ENCODE assay signal across 8 cellular contexts in the genomic region with DNA sequence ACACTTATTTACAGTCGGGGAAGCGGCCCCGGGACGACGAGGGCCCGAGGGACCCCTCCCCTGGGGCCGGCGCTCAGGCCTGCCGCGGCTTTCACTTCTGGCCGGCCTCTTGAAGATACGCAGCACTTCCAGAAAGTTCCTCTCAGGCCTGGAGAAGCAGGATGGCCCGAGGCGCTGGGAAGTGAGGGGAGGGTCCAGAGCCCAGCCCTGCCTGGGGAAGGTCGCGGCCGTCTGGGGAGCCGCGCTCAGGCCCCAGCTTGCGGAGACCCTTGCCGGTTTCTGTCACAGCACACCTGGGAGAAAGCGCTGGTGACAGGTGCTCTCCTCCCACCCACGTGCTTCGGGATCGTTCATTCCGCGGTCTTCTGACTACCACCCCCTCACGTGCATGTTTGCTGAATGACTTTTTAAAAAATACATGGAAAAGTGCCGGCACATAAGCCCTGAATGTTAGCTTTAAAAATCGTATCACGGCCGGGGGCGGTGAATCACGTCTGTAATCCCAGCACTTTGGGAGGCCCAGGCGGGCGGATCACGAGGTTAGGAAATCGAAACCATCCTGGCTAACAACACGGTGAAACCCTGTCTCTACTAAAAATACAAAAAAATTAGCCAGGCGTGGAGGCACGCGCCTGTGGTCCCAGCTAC. TPM values are rescaled to one million over a fixed set of nuclear protein-coding genes. Genes with fewer than 3 reads are reported as not detected.
DNase-seq lines count a peak whose midpoint lies in the region; ATAC-seq and TF ChIP-seq lines count a peak whose summit lies in the region.

No MANE protein-coding gene starts in this region.

- peak; percentile 1 for ATAC-seq in GM21723 (IDR thresholded peaks at IDR 0.05; ENCODE audit: unreplicated experiment)
- ATAC-seq in HG03565 (IDR thresholded peaks at IDR 0.05; ENCODE audit: unreplicated experiment) = no peak

- no peak for DNase-seq in SJCRH30
- DNase-seq in effector memory CD4-positive, alpha-beta T cell = no peak
- DNase-seq in uterus = peak; percentile 21 to 24
- no peak for DNase-seq in A172 (ENCODE audit: low spot score)
- DNase-seq in NCI-H187 (lab: John Stamatoyannopoulos, UW) = no peak

- H3K9ac ChIP-seq in mucosa of stomach (ENCODE audit: low read length) = peak overlapping the region; percentile 89

- no peaks in the 10 kb centered on the region for H3K9me3 ChIP-seq in SJCRH30 (replicated peaks)
- H3K9me3 ChIP-seq in effector memory CD4-positive, alpha-beta T cell (ENCODE audit: control insufficient read depth, low read length) = no peaks in the 10 kb centered on the region
- no peaks in the 10 kb centered on the region for H3K9me3 ChIP-seq in mucosa of stomach (ENCODE audit: control insufficient read depth, low read length)
- no peaks in the 10 kb centered on the region for H3K9me3 ChIP-seq in uterus

- H3K4me3 ChIP-seq in SJCRH30 = peak overlapping the region; percentile 94
- peak overlapping the region; percentile 79 for H3K4me3 ChIP-seq in effector memory CD4-positive, alpha-beta T cell (ENCODE audit: insufficient read depth, low read depth, low read length, poor library complexity, severe bottlenecking)
- peak overlapping the region; percentile 88 for H3K4me3 ChIP-seq in mucosa of stomach (ENCODE audit: low read length)
- H3K4me3 ChIP-seq in uterus = peak overlapping the region; percentile 74 to 85

- H3K27me3 ChIP-seq in SJCRH30 = no peaks in the 10 kb centered on the region
- H3K27me3 ChIP-seq in effector memory CD4-positive, alpha-beta T cell (replicated peaks; ENCODE audit: control insufficient read depth, insufficient read depth, low read length, poor library complexity, severe bottlenecking) = no peaks in the 10 kb centered on the region
- no peaks in the 10 kb centered on the region for H3K27me3 ChIP-seq in mucosa of stomach (ENCODE audit: control insufficient read depth, insufficient read depth, low read length)
- H3K27me3 ChIP-seq in uterus = no peaks in the 10 kb centered on the region

- no peak for TF ChIP-seq POLR2A in uterus (IDR thresholded peaks at IDR 0.05)

- H3K36me3 ChIP-seq in SJCRH30 (peaks cover 15% of the 10 kb centered on the region), mucosa of stomach (ENCODE audit: control insufficient read depth, insufficient read depth, low read length) (no peaks in the 10 kb centered on the region), uterus (no peaks in the 10 kb centered on the region)
- H3K36me3 ChIP-seq in effector memory CD4-positive, alpha-beta T cell (ENCODE audit: control insufficient read depth, insufficient read depth, low read length) = peaks cover 25% of the 10 kb centered on the region

- TF ChIP-seq CTCF in uterus (IDR thresholded peaks at IDR 0.05) = no peak

- H3K27ac ChIP-seq in SJCRH30 = peak overlapping the region; percentile 84
- peak overlapping the region; percentile 77 for H3K27ac ChIP-seq in effector memory CD4-positive, alpha-beta T cell (ENCODE audit: insufficient read depth, low read length, poor library complexity, severe bottlenecking)
- H3K27ac ChIP-seq in uterus = peak overlapping the region; percentile 90 to 96

- H3K4me1 ChIP-seq in SJCRH30 = peaks cover 6% of the 10 kb centered on the region
- peaks cover 15% of the 10 kb centered on the region for H3K4me1 ChIP-seq in effector memory CD4-positive, alpha-beta T cell (ENCODE audit: control insufficient read depth, insufficient read depth, low read length, poor library complexity, severe bottlenecking)
- peaks cover 12% of the 10 kb centered on the region for H3K4me1 ChIP-seq in mucosa of stomach (ENCODE audit: control insufficient read depth, insufficient read depth, low read length)
- H3K4me1 ChIP-seq in uterus = peaks cover 8 to 11% of the 10 kb centered on the region in 2 donors

- intact Hi-C loops in uterus (cut with DNase I; ENCODE audit: low total_unique reads) = loop anchor here (5.0 kb wide), 1 partner anchor 356 kb away; a partner anchor contains a TSS

RNA-seq across cellular contexts. Expression of a gene that starts 0.7 kb away (rescaled TPM):
- total RNA-seq in SJCRH30 (2014; rRNA removed; shearing (Covaris generic)) = 54.6 and 57.0 TPM in 2 replicates
- 10 to 100 TPM; 14.7 to 65.0 (median 46.5) TPM for total RNA-seq in uterus
- total RNA-seq in A172 (2014; rRNA removed; shearing (Covaris generic)) = 35.5 and 47.1 TPM in 2 replicates

Comparison
In these comparisons a context has a peak if more than half of its experiments do, and no peak if none do; other contexts are left out.
1. DNase-seq: peak in uterus (2 of 2); none in SJCRH30 (0 of 2), effector memory CD4-positive, alpha-beta T cell (0 of 3), A172 (single experiment) and NCI-H187 (0 of 2).
2. Peak in every context shown above with its lines, with median percentiles within 50 percentile points of each other: H3K27ac ChIP-seq and H3K4me3 ChIP-seq.